Comparison of ENCODE assay signal across 10 cellular contexts in genomic region chr2:226115102-226115831, GRCh38.
DNase-seq lines count a peak whose midpoint lies in the region; ATAC-seq, FAIRE-seq and TF ChIP-seq lines count a peak whose summit lies in the region.
"Had no signal": no experiment of that assay in that cellular context is flagged by ENCODE, and none has a peak within 500 bp of the region (broad histone marks: within the 10 kb centered on the region; RNA-seq: fewer than 3 reads in every experiment).

No MANE protein-coding gene starts in this region.

- no peaks in the 10 kb centered on the region for H3K9me3 Mint-ChIP-seq in MCF 10A (ENCODE audit: unreplicated experiment)

- H3K27me3 ChIP-seq in breast epithelium: no peaks in the 10 kb centered on the region
- H3K27me3 ChIP-seq in foreskin keratinocyte: no peaks in the 10 kb centered on the region

- CTCF ChIA-PET in MCF 10A (lab: Yijun Ruan, JAX): interaction anchor here (0.6 to 2.3 kb wide), 8 partner anchors 22 to 687 kb away, joined by 3 to 13 read pairs (median 4); no protein-coding TSS in a partner anchor

- peak overlapping the region in 1 of 2 donors; percentile 21 for H3K27ac ChIP-seq in breast epithelium
- H3K27ac ChIP-seq in foreskin keratinocyte: peak overlapping the region; percentile 88

- intact Hi-C loops in MCF 10A (cut with micrococcal nuclease): loop anchor here (1.0 to 10.0 kb wide), 7 partner anchors 88 to 679 kb away; no protein-coding TSS in a partner anchor
- intact Hi-C loops in breast epithelium (cut with DNase I; ENCODE audit: low total_unique reads): no loop called here

- peak; percentile 87 for FAIRE-seq in urothelium cell line (lab: Jason Lieb, UNC)

- POLR2A ChIA-PET in MCF 10A (lab: Yijun Ruan, JAX): interaction anchor here (0.5 to 6.5 kb wide), 22 partner anchors 11 to 687 kb away, joined by 3 to 94 read pairs (median 4); partner anchors contain the start of gene IRS1

- peak; percentile 91 for ATAC-seq in foreskin keratinocyte
- no peak for ATAC-seq in GM21390 (IDR thresholded peaks at IDR 0.05; ENCODE audit: unreplicated experiment)

- no peak for TF ChIP-seq POLR2A in breast epithelium (IDR thresholded peaks at IDR 0.05)

- no peaks in the 10 kb centered on the region for H3K36me3 Mint-ChIP-seq in MCF 10A (ENCODE audit: insufficient read depth, unreplicated experiment)
- H3K36me3 Mint-ChIP-seq: CD4-positive, CD25-positive, alpha-beta regulatory T cell had no signal

- H3K27ac Mint-ChIP-seq in MCF 10A (ENCODE audit: low read depth, unreplicated experiment): peak overlapping the region; percentile 79
- H3K27ac Mint-ChIP-seq: CD4-positive, CD25-positive, alpha-beta regulatory T cell had no signal

- TF ChIP-seq CTCF in MCF 10A (IDR thresholded peaks at IDR 0.05; ENCODE audit: unreplicated experiment) (no peak), breast epithelium (IDR thresholded peaks at IDR 0.05) (no peak), foreskin keratinocyte (conservative IDR thresholded peaks at IDR 0.05) (no peak)

- no peaks in the 10 kb centered on the region for H3K36me3 ChIP-seq in breast epithelium

- H3K27me3 Mint-ChIP-seq in MCF 10A (ENCODE audit: insufficient read depth, unreplicated experiment): no peaks in the 10 kb centered on the region
- H3K27me3 Mint-ChIP-seq: CD4-positive, CD25-positive, alpha-beta regulatory T cell had no signal

- no peaks in the 10 kb centered on the region for H3K9me3 ChIP-seq in breast epithelium

- no peak overlapping the region for H3K4me3 ChIP-seq in breast epithelium

- BruUV-seq in MCF 10A (replicated peaks; lab: Mats Ljungman, UMichigan): no TSS peak

- H3K4me1 Mint-ChIP-seq in MCF 10A (ENCODE audit: insufficient read depth, unreplicated experiment): peaks cover 47% of the 10 kb centered on the region
- H3K4me1 Mint-ChIP-seq: CD4-positive, CD25-positive, alpha-beta regulatory T cell had no signal

- no peak overlapping the region for H3K4me3 Mint-ChIP-seq in MCF 10A (ENCODE audit: unreplicated experiment)
- H3K4me3 Mint-ChIP-seq: CD4-positive, CD25-positive, alpha-beta regulatory T cell had no signal

- H3K4me1 ChIP-seq in breast epithelium (no peaks in the 10 kb centered on the region), foreskin keratinocyte (peaks cover 45% of the 10 kb centered on the region)

- DNase-seq in MCF 10A (ENCODE audit: unreplicated experiment) (peak; percentile 93), breast epithelium (ENCODE audit: low spot score in 2 of 2) (no peak), SIG-M5 (lab: John Stamatoyannopoulos, UW) (peak; percentile 59), foreskin keratinocyte (peak; percentile 98 to 99), urothelium cell line (ENCODE audit: low spot score) (peak; percentile 71), C1 segment of cervical spinal cord (lab: John Stamatoyannopoulos, UW) (no peak), RPMI8226 (no peak)
- DNase-seq: activated gamma-delta T cell; CD4-positive, CD25-positive, alpha-beta regulatory T cell had no signal

Comparison
In these comparisons a context has a peak if more than half of its experiments do, and no peak if none do; other contexts are left out.
1. DNase-seq: peak in MCF 10A (single experiment), SIG-M5 (single experiment), foreskin keratinocyte (2 of 2) and urothelium cell line (single experiment); none in breast epithelium (0 of 2), C1 segment of cervical spinal cord (0 of 14) and RPMI8226 (single experiment).